In genomic region chr12:77940566-77940965, GRCh38 we compare ENCODE assay signal across 11 cellular contexts.
DNase-seq lines count a peak whose midpoint lies in the region; ATAC-seq and TF ChIP-seq lines count a peak whose summit lies in the region.
"Had no signal": no experiment of that assay in that cellular context is flagged by ENCODE, and none has a peak within 500 bp of the region (broad histone marks: within the 10 kb centered on the region; RNA-seq: fewer than 3 reads in every experiment).

No MANE protein-coding gene starts in this region.

- H3K27me3 ChIP-seq in BLaER1, result no peaks in the 10 kb centered on the region
- no peaks in the 10 kb centered on the region for H3K27me3 ChIP-seq in MG63
- peaks cover 3% of the 10 kb centered on the region for H3K27me3 ChIP-seq in BE2C

- TF ChIP-seq CTCF in choroid plexus epithelial cell (conservative IDR thresholded peaks at IDR 0.05; ENCODE audit: low read depth, low read length), result no peak
- no peak for TF ChIP-seq CTCF in omental fat pad (IDR thresholded peaks at IDR 0.05)
- no peak for TF ChIP-seq CTCF in BE2C (IDR thresholded peaks at IDR 0.05; ENCODE audit: low read depth, low read length)

- no peak overlapping the region for H3K27ac ChIP-seq in BLaER1
- H3K27ac ChIP-seq: thoracic aorta had no signal

- no peaks in the 10 kb centered on the region for H3K9me3 ChIP-seq in BLaER1
- no peaks in the 10 kb centered on the region for H3K9me3 ChIP-seq in MG63
- H3K9me3 ChIP-seq in BE2C, result no peaks in the 10 kb centered on the region
- H3K9me3 ChIP-seq: thoracic aorta had no signal

- no peaks in the 10 kb centered on the region for H3K36me3 ChIP-seq in BLaER1
- H3K36me3 ChIP-seq in MG63, result peaks cover 7% of the 10 kb centered on the region
- H3K36me3 ChIP-seq in BE2C, result no peaks in the 10 kb centered on the region
- H3K36me3 ChIP-seq: thoracic aorta had no signal

- H4K20me1 ChIP-seq in BLaER1, result no peaks in the 10 kb centered on the region

- no peak overlapping the region for H3K9ac ChIP-seq in BLaER1

- no peak for ATAC-seq in omental fat pad (ENCODE audit: low FRiP score)

- H3K4me1 ChIP-seq in BLaER1, result 0 out of 2 replicates have a peak, but pooled peaks cover 4% of the 10 kb centered on the region
- H3K4me1 ChIP-seq in BE2C, result no peaks in the 10 kb centered on the region

- H3K4me3 ChIP-seq in BLaER1, result no peak overlapping the region
- peak overlapping the region; percentile 29 for H3K4me3 ChIP-seq in MG63
- peak overlapping the region; percentile 48 for H3K4me3 ChIP-seq in choroid plexus epithelial cell (ENCODE audit: low read depth, low read length)
- H3K4me3 ChIP-seq in BE2C (ENCODE audit: low read depth, low read length), result no peak overlapping the region
- H3K4me3 ChIP-seq: thoracic aorta had no signal

- no peak for DNase-seq in MG63
- DNase-seq in choroid plexus epithelial cell (ENCODE audit: low read depth), result peak; percentile 58
- DNase-seq in myocyte (ENCODE audit: low read depth), result peak; percentile 42
- DNase-seq in omental fat pad (ENCODE audit: low spot score), result no peak
- DNase-seq in BE2C, result no peak
- no peak for DNase-seq in D341Med (ENCODE audit: low spot score)
- DNase-seq in GOT3 (lab: John Stamatoyannopoulos, UW), result no peak
- DNase-seq: activated T-cell treated with anti-CD3 and anti-CD28 coated beads, Interleukin-2, amount 50 U/mL, for 24 hours; NCI-H774 had no signal

- 0 out of 2 replicates have a peak overlapping the region, but pooled peaks have one; percentile 0 for H3K4me2 ChIP-seq in BLaER1

Comparison
In these comparisons a context has a peak if more than half of its experiments do, and no peak if none do; other contexts are left out.
1. H3K4me3 ChIP-seq: peak in MG63 (single experiment) and choroid plexus epithelial cell (single experiment); none in BLaER1 (single experiment) and BE2C (single experiment).
2. DNase-seq: peak in choroid plexus epithelial cell (single experiment) and myocyte (single experiment); none in MG63 (single experiment), omental fat pad (single experiment), BE2C (single experiment), D341Med (single experiment) and GOT3 (single experiment).